ENCODE assay signal across 23 cellular contexts in the genomic region with DNA sequence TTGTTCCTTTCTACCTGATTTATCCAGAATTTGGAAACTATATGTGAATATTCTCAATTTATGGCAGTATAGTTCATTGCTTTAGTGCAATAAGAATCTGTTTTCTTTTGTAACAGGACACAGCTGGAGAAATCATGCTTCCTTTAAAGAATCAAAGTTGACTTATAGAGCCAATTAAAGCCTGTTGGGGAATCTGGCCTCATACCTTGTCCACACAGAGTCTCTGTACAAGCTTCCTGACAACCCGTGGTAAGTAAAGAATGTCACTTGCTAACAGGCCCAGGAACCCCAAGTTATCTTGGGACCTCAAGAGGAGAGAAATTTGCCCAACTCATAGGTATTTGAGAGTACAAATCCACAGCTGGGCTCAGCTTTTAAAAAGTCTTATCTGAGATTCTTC.
"Had no signal": no experiment of that assay in that cellular context is flagged by ENCODE, and none has a peak within 500 bp of the region (broad histone marks: within the 10 kb centered on the region; RNA-seq: fewer than 3 reads in every experiment).

No MANE protein-coding gene starts in this region.

- H3K27me3 Mint-ChIP-seq: activated CD4-positive, alpha-beta memory T cell treated with anti-CD3 and anti-CD28 coated beads for 36 hours; activated CD4-positive, alpha-beta T cell treated with anti-CD3 and anti-CD28 coated beads, Interleukin-2, amount 10 ng/mL, durations not matched to agents 7 days and 5 days; activated naive CD8-positive, alpha-beta T cell treated with anti-CD3 and anti-CD28 coated beads, Interleukin-2, amount 50 U/mL, for 24 hours had no signal

- H3K27me3 ChIP-seq: brain microvascular endothelial cell, MG63 had no signal

- H3K9me3 Mint-ChIP-seq: activated CD4-positive, alpha-beta memory T cell treated with anti-CD3 and anti-CD28 coated beads for 36 hours; activated naive CD8-positive, alpha-beta T cell treated with anti-CD3 and anti-CD28 coated beads, Interleukin-2, amount 50 U/mL, for 24 hours; activated T-cell treated with anti-CD3 and anti-CD28 coated beads, Interleukin-2, amount 50 U/mL, for 4 hours had no signal

- FAIRE-seq: RCC 7860 had no signal

- H3K9me3 ChIP-seq: MG63 had no signal

- H3K4me3 Mint-ChIP-seq: activated CD4-positive, alpha-beta memory T cell treated with anti-CD3 and anti-CD28 coated beads for 36 hours; activated CD4-positive, alpha-beta T cell treated with anti-CD3 and anti-CD28 coated beads, Interleukin-2, amount 10 ng/mL, durations not matched to agents 7 days and 5 days; activated naive CD8-positive, alpha-beta T cell treated with anti-CD3 and anti-CD28 coated beads, Interleukin-2, amount 50 U/mL, for 24 hours; activated T-cell treated with anti-CD3 and anti-CD28 coated beads, Interleukin-2, amount 50 U/mL, for 4 hours had no signal

- H3K27ac Mint-ChIP-seq: activated CD4-positive, alpha-beta memory T cell treated with anti-CD3 and anti-CD28 coated beads for 36 hours; activated CD4-positive, alpha-beta T cell treated with anti-CD3 and anti-CD28 coated beads, Interleukin-2, amount 10 ng/mL, durations not matched to agents 7 days and 5 days; activated naive CD4-positive, alpha-beta T cell treated with anti-CD3 and anti-CD28 coated beads, Interleukin-2, amount 50 U/mL, for 72 hours; activated naive CD8-positive, alpha-beta T cell treated with anti-CD3 and anti-CD28 coated beads, Interleukin-2, amount 50 U/mL, for 24 hours had no signal

- ATAC-seq: activated naive CD4-positive, alpha-beta T cell treated with anti-CD3 and anti-CD28 coated beads, Interleukin-2, amount 50 U/mL, for 72 hours; activated naive CD8-positive, alpha-beta T cell treated with anti-CD3 and anti-CD28 coated beads, Interleukin-2, amount 50 U/mL, for 24 hours; activated T-cell treated with anti-CD3 and anti-CD28 coated beads, Interleukin-2, amount 50 U/mL, for 4 hours had no signal

- DNase-seq: activated CD4-positive, alpha-beta memory T cell treated with anti-CD3 and anti-CD28 coated beads for 36 hours; activated CD4-positive, alpha-beta T cell treated with anti-CD3 and anti-CD28 coated beads, Interleukin-2, amount 10 ng/mL, durations not matched to agents 7 days and 5 days; activated CD4-positive, CD25-positive, alpha-beta regulatory T cell; activated CD8-positive, alpha-beta memory T cell treated with anti-CD3 and anti-CD28 coated beads for 24 hours; activated effector memory CD4-positive, alpha-beta T cell treated with anti-CD3 and anti-CD28 coated beads, Interleukin-2, amount 50 U/mL, for 16 hours; activated naive CD4-positive, alpha-beta T cell treated with Interleukin-2 at 50 U/mL for 16 hours; activated naive CD8-positive, alpha-beta T cell treated with anti-CD3 and anti-CD28 coated beads, Interleukin-2, amount 50 U/mL, for 24 hours; activated T-cell treated with anti-CD3 and anti-CD28 coated beads, Interleukin-2, amount 50 U/mL, for 4 hours; amygdala; brain microvascular endothelial cell; MG63; MV-4-11; NCI-H1092 treated with DMSO at 0.1 percent for 48 hours; NCI-H1436; NCI-H1694 treated with DMSO at 0.1 percent for 48 hours; NCI-H2029 treated with DMSO at 0.1 percent for 48 hours; NCI-H510A treated with DMSO at 0.1 percent for 48 hours; NCI-H69; SIG-M5; T-helper 2 cell had no signal

- H3K4me3 ChIP-seq: MG63 had no signal

- H3K27ac ChIP-seq: brain microvascular endothelial cell, VCaP had no signal
